1 cellular context compared by ENCODE assay signal in genomic region chrX:2658585-2659292, GRCh38.
TF ChIP-seq lines count a peak whose summit lies in the region.

No MANE protein-coding gene starts in this region.

TF ChIP-seq in GM12878, 131 proteins besides CTCF, POLR2A, EP300 and RAD21 (continued from another document):
- TF ChIP-seq ZBTB33 (IDR thresholded peaks at IDR 0.05) (no peak), SPI1 (IDR thresholded peaks at IDR 0.05; ENCODE audit: borderline replicate concordance, insufficient read depth, low read depth, low read length) (peak; percentile 86), ZBED1 (IDR thresholded peaks at IDR 0.05; ENCODE audit: borderline replicate concordance) (no peak), NFIC (IDR thresholded peaks at IDR 0.05; ENCODE audit: low read depth, low read length) (no peak), ETV6 (conservative IDR thresholded peaks at IDR 0.05 in 1 of 2, IDR thresholded peaks at IDR 0.05 in 1 of 2; ENCODE audit: borderline replicate concordance in 1 of 2, low read depth in 1 of 2) (no peak), RELA (IDR thresholded peaks at IDR 0.05; ENCODE audit: borderline replicate concordance, partially characterized antibody) (no peak), CUX1 (IDR thresholded peaks at IDR 0.05; ENCODE audit: insufficient replicate concordance, low read depth, low read length) (no peak), CEBPZ (IDR thresholded peaks at IDR 0.05; ENCODE audit: low read depth, low read length) (no peak)
